ENCODE assay signal across 8 cellular contexts in the genomic region with DNA sequence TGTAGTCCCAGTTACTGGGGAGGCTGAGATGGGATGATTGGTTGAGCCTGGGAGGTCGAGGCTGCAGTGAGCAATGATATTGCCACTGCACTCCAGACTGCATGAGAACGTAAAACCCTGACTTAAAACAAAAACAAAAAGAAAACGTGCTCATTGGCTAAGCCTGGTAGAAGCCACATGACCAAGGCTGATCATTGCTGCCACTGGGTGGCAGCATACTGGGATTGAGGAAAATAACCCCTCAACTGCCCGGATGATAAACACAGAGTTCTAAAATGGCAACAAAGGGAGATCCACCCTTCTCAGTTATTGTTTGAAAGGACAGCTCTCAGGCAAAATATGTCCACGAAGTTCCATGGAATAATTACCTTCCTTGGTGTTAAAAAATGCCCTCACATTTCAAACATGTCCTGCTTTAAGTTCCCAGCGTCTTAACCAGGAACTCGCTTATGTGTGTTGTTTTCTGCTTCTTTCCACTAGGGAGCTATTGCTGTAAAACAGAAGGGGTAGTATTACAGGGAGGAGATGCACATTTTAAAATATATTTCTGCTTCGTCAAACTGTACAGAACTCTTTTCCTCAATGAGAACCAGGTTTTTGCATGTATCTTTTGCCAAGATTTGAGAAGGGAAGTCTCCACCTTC.
A peak's percentile ranks its signal among the peaks of the same experiment; 100 is the strongest.
DNase-seq lines count a peak whose midpoint lies in the region; ATAC-seq and TF ChIP-seq lines count a peak whose summit lies in the region.

No MANE protein-coding gene starts in this region.

- H3K4me3 ChIP-seq in GM12865 (ENCODE audit: low read depth, low read length) (no peak overlapping the region), MM.1S (ENCODE audit: low read length) (no peak overlapping the region), ascending aorta (no peak overlapping the region), right lobe of liver (no peak overlapping the region), upper lobe of right lung (no peak overlapping the region)

- no peak for TF ChIP-seq POLR2A in right lobe of liver (IDR thresholded peaks at IDR 0.05)

- no peaks in the 10 kb centered on the region for H3K79me2 ChIP-seq in MM.1S (ENCODE audit: low read length)

- 48% methylated on average over 8 of the region's 8 CpGs for WGBS in right lobe of liver (ENCODE audit: insufficient coverage, low coverage, low lambda C conversion rate, missing lambda C conversion rate)

- no peak overlapping the region for H3K9ac ChIP-seq in MM.1S (ENCODE audit: low read length)

- H3K9me2 ChIP-seq in MM.1S (replicated peaks; ENCODE audit: insufficient read depth, low read length) = no peaks in the 10 kb centered on the region

- H3K27ac ChIP-seq in MM.1S (ENCODE audit: low read length) = no peak overlapping the region
- no peak overlapping the region for H3K27ac ChIP-seq in ascending aorta
- no peak overlapping the region for H3K27ac ChIP-seq in right lobe of liver
- H3K27ac ChIP-seq in upper lobe of right lung = no peak overlapping the region

- H3F3A ChIP-seq in MM.1S (ENCODE audit: insufficient read depth, low read length) = no peaks in the 10 kb centered on the region

- H3K36me3 ChIP-seq in MM.1S (replicated peaks; ENCODE audit: insufficient read depth, low read length) (no peaks in the 10 kb centered on the region), ascending aorta (no peaks in the 10 kb centered on the region), right lobe of liver (no peaks in the 10 kb centered on the region), upper lobe of right lung (no peaks in the 10 kb centered on the region)

- H3K27me3 ChIP-seq in MM.1S (replicated peaks; ENCODE audit: insufficient read depth, low read length) = no peaks in the 10 kb centered on the region
- H3K27me3 ChIP-seq in ascending aorta = no peaks in the 10 kb centered on the region
- no peaks in the 10 kb centered on the region for H3K27me3 ChIP-seq in right lobe of liver
- no peaks in the 10 kb centered on the region for H3K27me3 ChIP-seq in upper lobe of right lung

- H3K4me1 ChIP-seq in MM.1S (ENCODE audit: low read length) (no peaks in the 10 kb centered on the region), ascending aorta (no peaks in the 10 kb centered on the region), right lobe of liver (no peaks in the 10 kb centered on the region), upper lobe of right lung (no peaks in the 10 kb centered on the region)

- intact Hi-C loops in ascending aorta (cut with DNase I) = no loop called here
- intact Hi-C loops in right lobe of liver (cut with DNase I) = no loop called here
- intact Hi-C loops in upper lobe of right lung (cut with DNase I) = no loop called here

- peak overlapping the region; percentile 80 for H2AFZ ChIP-seq in MM.1S (ENCODE audit: low read length)

- H4K20me1 ChIP-seq in MM.1S (ENCODE audit: insufficient read depth, low read length) = no peaks in the 10 kb centered on the region

- no peaks in the 10 kb centered on the region for H3K9me3 ChIP-seq in MM.1S (replicated peaks; ENCODE audit: insufficient read depth, low read length)
- H3K9me3 ChIP-seq in ascending aorta = peaks cover 0 to 7% of the 10 kb centered on the region in 2 donors
- no peaks in the 10 kb centered on the region for H3K9me3 ChIP-seq in right lobe of liver
- peaks cover 6% of the 10 kb centered on the region for H3K9me3 ChIP-seq in upper lobe of right lung

- H3K4me2 ChIP-seq in MM.1S (ENCODE audit: low read depth, low read length) = peak overlapping the region; percentile 36; the same call in 1 of the 2 replicates

- TF ChIP-seq CTCF in GM12865 (IDR thresholded peaks at IDR 0.05; ENCODE audit: insufficient read depth, low read depth, low read length, missing control alignments) (peak; percentile 20), MM.1S (IDR thresholded peaks at IDR 0.05; ENCODE audit: low read length) (peak; percentile 62), ascending aorta (IDR thresholded peaks at IDR 0.05) (peak in 2 of 3 experiments; percentile 20 to 35), right lobe of liver (IDR thresholded peaks at IDR 0.05) (peak; percentile 57 to 78 (median 72)), upper lobe of right lung (IDR thresholded peaks at IDR 0.05) (peak; percentile 64)

- peak; percentile 84 to 91 (median 86) for ATAC-seq in right lobe of liver
- peak; percentile 85 for ATAC-seq in upper lobe of right lung
- no peak for ATAC-seq in HG02973 (IDR thresholded peaks at IDR 0.05; ENCODE audit: unreplicated experiment)

- DNase-seq in GM12865 (ENCODE audit: low read depth) (peak; percentile 20), MM.1S (peak; percentile 59), ascending aorta (ENCODE audit: low spot score in 2 of 2) (no peak), right lobe of liver (peak in 2 of 3 donors; percentile 42 to 55), upper lobe of right lung (peak; percentile 68), NCI-H2107 treated with DMSO at 0.1 percent for 48 hours (lab: John Stamatoyannopoulos, UW; ENCODE audit: unreplicated experiment) (no peak), NCI-H2081 treated with DMSO at 0.1 percent for 48 hours (lab: John Stamatoyannopoulos, UW) (no peak)

Comparison
In these comparisons a context has a peak if more than half of its experiments do, and no peak if none do; other contexts are left out.
1. DNase-seq: peak in GM12865 (single experiment), MM.1S (single experiment), right lobe of liver (2 of 3) and upper lobe of right lung (single experiment); none in ascending aorta (0 of 2), NCI-H2107 treated with DMSO at 0.1 percent for 48 hours (single experiment) and NCI-H2081 treated with DMSO at 0.1 percent for 48 hours (single experiment).
2. CTCF ChIP-seq: peak in every context shown above with its lines; median percentile 72 in right lobe of liver; 64 in upper lobe of right lung; 62 in MM.1S; 28 in ascending aorta; 20 in GM12865.